In the genomic region with DNA sequence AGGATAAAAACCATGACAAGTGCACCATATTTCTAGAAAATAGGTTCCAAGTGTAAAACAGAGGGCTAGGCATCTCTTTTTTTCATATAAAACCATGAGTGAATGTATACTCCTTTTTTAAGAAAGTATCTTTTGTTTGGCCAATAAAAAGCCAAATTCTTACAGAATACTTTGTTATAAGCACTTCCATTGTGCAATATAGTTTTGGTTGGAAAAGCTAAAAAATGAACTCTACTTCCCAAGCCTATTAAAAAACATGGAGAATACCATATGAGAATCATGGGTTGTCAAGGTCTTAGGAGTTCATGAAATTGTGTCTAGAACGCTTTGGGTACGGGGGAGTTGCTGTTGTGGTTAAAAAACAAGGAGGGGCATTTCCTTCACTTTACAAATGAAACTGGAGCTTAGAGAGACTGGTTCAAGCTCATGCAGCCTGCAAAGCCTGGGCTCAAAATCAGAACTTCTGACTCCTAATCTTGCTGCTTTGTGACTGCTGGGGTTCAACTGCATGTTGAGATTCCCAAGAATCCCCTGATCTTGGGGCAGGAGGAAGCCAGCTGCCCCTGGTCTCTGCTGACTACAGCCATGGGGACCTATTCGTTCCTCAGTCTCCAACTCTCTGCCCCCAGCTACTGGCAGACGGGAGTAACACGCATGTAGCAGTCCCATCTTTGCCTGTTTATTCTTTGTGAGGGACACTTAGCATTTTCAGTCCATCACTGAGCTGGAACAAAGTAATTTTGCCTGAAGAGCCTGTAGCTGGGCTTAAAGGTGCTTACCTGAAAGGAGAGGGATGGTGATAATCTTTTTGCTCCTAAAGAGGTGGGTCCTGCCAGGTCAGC, we compare ENCODE assay signal across 14 cellular contexts.
DNase-seq lines count a peak whose midpoint lies in the region; ATAC-seq and TF ChIP-seq lines count a peak whose summit lies in the region.
"Had no signal": no experiment of that assay in that cellular context is flagged by ENCODE, and none has a peak within 500 bp of the region (broad histone marks: within the 10 kb centered on the region; RNA-seq: fewer than 3 reads in every experiment).

No MANE protein-coding gene starts in this region.

- H3K27me3 ChIP-seq in right atrium auricular region, result no peaks in the 10 kb centered on the region

- H3K27ac Mint-ChIP-seq in activated CD8-positive, alpha-beta T cell treated with anti-CD3 and anti-CD28 coated beads, Interleukin-2, amount 10 ng/mL, durations not matched to agents 7 days and 5 days, result no peak overlapping the region
- H3K27ac Mint-ChIP-seq: H9; T-helper 1 cell treated with Interleukin-12 subunit alpha and Interleukin-12 subunit beta and Interleukin-4 antibody, amounts not matched to agents 30 μg/mL and 1 μg/mL, for 36 hours had no signal

- no peaks in the 10 kb centered on the region for H3K27me3 Mint-ChIP-seq in activated T-cell treated with anti-CD3 and anti-CD28 coated beads, Interleukin-2, amount 50 U/mL, for 4 hours (ENCODE audit: low read depth)
- H3K27me3 Mint-ChIP-seq in activated CD8-positive, alpha-beta T cell treated with anti-CD3 and anti-CD28 coated beads, Interleukin-2, amount 10 ng/mL, durations not matched to agents 7 days and 5 days (ENCODE audit: low read depth), result no peaks in the 10 kb centered on the region

- H3K36me3 Mint-ChIP-seq in activated T-cell treated with anti-CD3 and anti-CD28 coated beads, Interleukin-2, amount 50 U/mL, for 4 hours (ENCODE audit: insufficient read depth), result peaks cover 2% of the 10 kb centered on the region
- no peaks in the 10 kb centered on the region for H3K36me3 Mint-ChIP-seq in activated CD8-positive, alpha-beta T cell treated with anti-CD3 and anti-CD28 coated beads, Interleukin-2, amount 10 ng/mL, durations not matched to agents 7 days and 5 days (ENCODE audit: low read depth)

- peak overlapping the region; percentile 12 for H3K4me3 Mint-ChIP-seq in activated T-cell treated with anti-CD3 and anti-CD28 coated beads, Interleukin-2, amount 50 U/mL, for 4 hours
- no peak overlapping the region for H3K4me3 Mint-ChIP-seq in activated CD8-positive, alpha-beta T cell treated with anti-CD3 and anti-CD28 coated beads, Interleukin-2, amount 10 ng/mL, durations not matched to agents 7 days and 5 days
- H3K4me3 Mint-ChIP-seq: H9; T-helper 1 cell treated with Interleukin-12 subunit alpha and Interleukin-12 subunit beta and Interleukin-4 antibody, amounts not matched to agents 30 μg/mL and 1 μg/mL, for 36 hours had no signal

- no peaks in the 10 kb centered on the region for H3K9me3 Mint-ChIP-seq in activated T-cell treated with anti-CD3 and anti-CD28 coated beads, Interleukin-2, amount 50 U/mL, for 4 hours
- no peaks in the 10 kb centered on the region for H3K9me3 Mint-ChIP-seq in activated CD8-positive, alpha-beta T cell treated with anti-CD3 and anti-CD28 coated beads, Interleukin-2, amount 10 ng/mL, durations not matched to agents 7 days and 5 days (ENCODE audit: insufficient read depth)
- H3K9me3 Mint-ChIP-seq: H9 had no signal

- H3K9me3 ChIP-seq in right atrium auricular region, result no peaks in the 10 kb centered on the region

- ATAC-seq in activated T-cell treated with anti-CD3 and anti-CD28 coated beads, Interleukin-2, amount 50 U/mL, for 4 hours, result peak in 1 of 2 donors; percentile 27
- ATAC-seq in activated CD8-positive, alpha-beta T cell treated with anti-CD3 and anti-CD28 coated beads, Interleukin-2, amount 10 ng/mL, durations not matched to agents 7 days and 5 days, result peak; percentile 39
- ATAC-seq in HG03520 (IDR thresholded peaks at IDR 0.05; ENCODE audit: unreplicated experiment), result no peak

- H3K4me1 Mint-ChIP-seq in activated T-cell treated with anti-CD3 and anti-CD28 coated beads, Interleukin-2, amount 50 U/mL, for 4 hours (ENCODE audit: low read depth), result peaks cover 56% of the 10 kb centered on the region
- H3K4me1 Mint-ChIP-seq in activated CD8-positive, alpha-beta T cell treated with anti-CD3 and anti-CD28 coated beads, Interleukin-2, amount 10 ng/mL, durations not matched to agents 7 days and 5 days (ENCODE audit: low read depth), result peaks cover 19% of the 10 kb centered on the region

- no peaks in the 10 kb centered on the region for H3K36me3 ChIP-seq in right atrium auricular region

- no peak overlapping the region for H3K27ac ChIP-seq in right atrium auricular region
- H3K27ac ChIP-seq: C4-2B, parathyroid adenoma had no signal

- H3K4me3 ChIP-seq in retinal pigment epithelial cell (ENCODE audit: low read length), result no peak overlapping the region
- no peak overlapping the region for H3K4me3 ChIP-seq in right atrium auricular region

- CTCF ChIA-PET in activated CD8-positive, alpha-beta T cell treated with anti-CD3 and anti-CD28 coated beads, Interleukin-2, amount 10 ng/mL, durations not matched to agents 7 days and 5 days (lab: Charles Lee), result interaction anchor here (1.0 to 2.0 kb wide), 9 partner anchors 8 to 228 kb away, joined by 3 to 10 read pairs (median 3); no protein-coding TSS in a partner anchor

- TF ChIP-seq CTCF in retinal pigment epithelial cell (conservative IDR thresholded peaks at IDR 0.05; ENCODE audit: low read depth, low read length) (peak; percentile 20), right atrium auricular region (IDR thresholded peaks at IDR 0.05) (no peak)

- POLR2A ChIA-PET in activated CD8-positive, alpha-beta T cell treated with anti-CD3 and anti-CD28 coated beads, Interleukin-2, amount 10 ng/mL, durations not matched to agents 7 days and 5 days (lab: Charles Lee), result interaction anchor here (0.8 kb wide), 1 partner anchor 227 kb away, joined by 4 read pairs; no protein-coding TSS in a partner anchor

- H3K4me1 ChIP-seq in right atrium auricular region, result no peaks in the 10 kb centered on the region
- H3K4me1 ChIP-seq: parathyroid adenoma had no signal

- no peak for DNase-seq in activated T-cell treated with anti-CD3 and anti-CD28 coated beads, Interleukin-2, amount 50 U/mL, for 4 hours
- no peak for DNase-seq in activated T-cell treated with anti-CD3 and anti-CD28 coated beads, Interleukin-2, amount 50 U/mL, for 1 hour
- peak; percentile 45 for DNase-seq in KBM-7
- no peak for DNase-seq in activated CD8-positive, alpha-beta T cell treated with anti-CD3 and anti-CD28 coated beads, Interleukin-2, amount 10 ng/mL, durations not matched to agents 7 days and 5 days
- DNase-seq in retinal pigment epithelial cell (ENCODE audit: low read depth), result no peak
- DNase-seq in right atrium auricular region (ENCODE audit: low spot score), result no peak
- DNase-seq in activated CD8-positive, alpha-beta memory T cell treated with anti-CD3 and anti-CD28 coated beads for 24 hours, result no peak
- DNase-seq: activated effector memory CD4-positive, alpha-beta T cell treated with Interleukin-2 at 50 U/mL for 16 hours; H9; NCI-H2227 treated with DMSO at 0.1 percent for 48 hours had no signal

- in situ Hi-C loops in KBM-7 (cut with MboI; ENCODE audit: low pct_unique_long_range_greater_than_20kb, low sequenced_read_pairs), result no loop called here
